20 cellular contexts compared by ENCODE assay signal in the genomic region with DNA sequence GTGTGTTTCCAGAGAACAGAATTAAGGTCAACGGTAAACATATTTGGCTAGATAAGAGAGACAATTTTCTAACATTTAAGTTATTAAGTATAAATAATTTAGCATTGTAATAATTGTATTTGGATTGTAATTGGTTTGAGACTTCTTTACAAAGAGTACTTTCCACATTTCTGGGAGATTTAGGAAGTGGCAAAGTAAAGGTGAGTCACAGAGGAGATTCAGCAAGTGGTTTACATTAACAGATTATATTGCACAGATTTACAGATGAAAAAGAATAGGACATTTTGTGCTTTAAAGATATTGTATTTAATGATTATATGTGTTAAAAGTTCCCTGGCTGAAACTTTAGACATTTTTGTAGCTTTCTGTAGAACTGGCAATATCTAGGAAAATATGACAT.
DNase-seq lines count a peak whose midpoint lies in the region; ATAC-seq, FAIRE-seq and TF ChIP-seq lines count a peak whose summit lies in the region.
"Had no signal": no experiment of that assay in that cellular context is flagged by ENCODE, and none has a peak within 500 bp of the region (broad histone marks: within the 10 kb centered on the region; RNA-seq: fewer than 3 reads in every experiment).

No MANE protein-coding gene starts in this region.

- no peaks in the 10 kb centered on the region for H3K27me3 Mint-ChIP-seq in activated T-cell treated with anti-CD3 and anti-CD28 coated beads, Interleukin-2, amount 50 U/mL, for 24 hours
- H3K27me3 Mint-ChIP-seq: CD4-positive, CD25-positive, alpha-beta regulatory T cell; IgD-negative memory B cell had no signal

- H3K56ac ChIP-seq in IMR-90 (ENCODE audit: extremely low read depth, insufficient read depth, low read length), result no peak overlapping the region

- H3K27me3 ChIP-seq in IMR-90 (ENCODE audit: control insufficient read depth, insufficient read depth, low read length) (no peaks in the 10 kb centered on the region), bronchial epithelial cell (ENCODE audit: control insufficient read depth, insufficient read depth, low read length) (no peaks in the 10 kb centered on the region), BE2C (no peaks in the 10 kb centered on the region)

- POLR2A ChIA-PET in IMR-90 (lab: Charles Lee; ENCODE audit: unreplicated experiment), result no interaction called here

- H3K79me1 ChIP-seq in IMR-90 (ENCODE audit: low read depth in 1 of 2, low read length in 2 of 2), result no peaks in the 10 kb centered on the region

- H2AK5ac ChIP-seq in IMR-90 (ENCODE audit: low read depth, low read length), result no peak overlapping the region

- dilution Hi-C loops in IMR-90 (cut with HindIII; ENCODE audit: low sequenced_read_pairs, unreplicated experiment), result no loop called here

- no peak for TF ChIP-seq CTCF in IMR-90 (conservative IDR thresholded peaks at IDR 0.05; ENCODE audit: low read depth, low read length)
- TF ChIP-seq CTCF in bronchial epithelial cell (IDR thresholded peaks at IDR 0.05; ENCODE audit: insufficient read depth, low read length, severe bottlenecking), result no peak
- no peak for TF ChIP-seq CTCF in omental fat pad (IDR thresholded peaks at IDR 0.05)
- no peak for TF ChIP-seq CTCF in BE2C (IDR thresholded peaks at IDR 0.05; ENCODE audit: low read depth, low read length)

- H4K8ac ChIP-seq in IMR-90 (ENCODE audit: low read depth in 2 of 2, low read length in 2 of 2), result no peak overlapping the region

- H2AK9ac ChIP-seq in IMR-90 (replicated peaks; ENCODE audit: low read depth, low read length, poor library complexity), result no peak overlapping the region

- no peaks in the 10 kb centered on the region for H3K36me3 Mint-ChIP-seq in activated T-cell treated with anti-CD3 and anti-CD28 coated beads, Interleukin-2, amount 50 U/mL, for 24 hours (ENCODE audit: low read depth)
- H3K36me3 Mint-ChIP-seq: CD4-positive, CD25-positive, alpha-beta regulatory T cell; IgD-negative memory B cell had no signal

- no peak overlapping the region for H3K4me3 Mint-ChIP-seq in activated T-cell treated with anti-CD3 and anti-CD28 coated beads, Interleukin-2, amount 50 U/mL, for 24 hours
- H3K4me3 Mint-ChIP-seq: CD4-positive, CD25-positive, alpha-beta regulatory T cell; IgD-negative memory B cell had no signal

- in situ Hi-C loops in IMR-90 (cut with MboI; ENCODE audit: low sequenced_read_pairs), result no loop called here

- H2AFZ ChIP-seq in IMR-90 (replicated peaks; ENCODE audit: low read length, poor library complexity), result no peak overlapping the region

- CTCF ChIA-PET in IMR-90 (lab: Yijun Ruan, JAX), result no interaction called here

- DNase-seq in ELR (ENCODE audit: low read depth) (peak; percentile 53), IMR-90 (peak; percentile 3), bronchial epithelial cell (ENCODE audit: low read depth) (peak; percentile 30), omental fat pad (ENCODE audit: low spot score) (no peak), BE2C (no peak)
- DNase-seq in activated T-cell treated with anti-CD3 and anti-CD28 coated beads, Interleukin-2, amount 50 U/mL, for 24 hours, result no peak
- DNase-seq: CD4-positive, CD25-positive, alpha-beta regulatory T cell; COR-L47; DMS79; NCI-H1417; NCI-H187 treated with DMSO at 0.1 percent for 48 hours; NCI-H2107; NCI-H446 treated with DMSO at 0.1 percent for 48 hours; NCI-H526 treated with DMSO at 0.1 percent for 48 hours; T-helper 1 cell had no signal

- no peak overlapping the region for H3K14ac ChIP-seq in IMR-90 (replicated peaks; ENCODE audit: low read depth, low read length)

- no peak overlapping the region for H3K18ac ChIP-seq in IMR-90 (ENCODE audit: low read depth, low read length)

- no peak overlapping the region for H2BK5ac ChIP-seq in IMR-90 (ENCODE audit: low read depth, low read length, poor library complexity, severe bottlenecking)

- H3K4me1 Mint-ChIP-seq in activated T-cell treated with anti-CD3 and anti-CD28 coated beads, Interleukin-2, amount 50 U/mL, for 24 hours (ENCODE audit: low read depth), result no peaks in the 10 kb centered on the region
- H3K4me1 Mint-ChIP-seq: CD4-positive, CD25-positive, alpha-beta regulatory T cell; IgD-negative memory B cell had no signal

- H3K27ac ChIP-seq in IMR-90 (ENCODE audit: insufficient read depth, low read length), result no peak overlapping the region
- H3K27ac ChIP-seq: A549 had no signal

- no peak for FAIRE-seq in bronchial epithelial cell (lab: Jason Lieb, UNC)
- FAIRE-seq: A549 had no signal

- ATAC-seq in IMR-90 (ENCODE audit: low read depth) (no peak), omental fat pad (ENCODE audit: low FRiP score) (peak; percentile 30), HG03045 (IDR thresholded peaks at IDR 0.05; ENCODE audit: unreplicated experiment) (no peak)
- ATAC-seq: A549, Panc1 had no signal

- intact Hi-C loops in IMR-90 (cut with micrococcal nuclease), result no loop called here

- H3K36me3 ChIP-seq in IMR-90 (ENCODE audit: control insufficient read depth, insufficient read depth, low read length) (no peaks in the 10 kb centered on the region), bronchial epithelial cell (ENCODE audit: control insufficient read depth, insufficient read depth, low read length) (no peaks in the 10 kb centered on the region), BE2C (no peaks in the 10 kb centered on the region)
- H3K36me3 ChIP-seq: HAP-1 had no signal

- H3K9me1 ChIP-seq in IMR-90 (ENCODE audit: insufficient read depth, low read length), result no peaks in the 10 kb centered on the region

- no peak overlapping the region for H3K4ac ChIP-seq in IMR-90 (ENCODE audit: low read depth, low read length)

- H2BK120ac ChIP-seq in IMR-90 (ENCODE audit: low read depth, low read length), result no peak overlapping the region

- H3K27ac Mint-ChIP-seq in activated T-cell treated with anti-CD3 and anti-CD28 coated beads, Interleukin-2, amount 50 U/mL, for 24 hours, result no peak overlapping the region
- H3K27ac Mint-ChIP-seq: CD4-positive, CD25-positive, alpha-beta regulatory T cell; IgD-negative memory B cell had no signal

- no peak overlapping the region for H4K91ac ChIP-seq in IMR-90 (ENCODE audit: insufficient read depth, low read depth, low read length)

- TF ChIP-seq POLR2A in IMR-90 (IDR thresholded peaks at IDR 0.05; ENCODE audit: low read depth, low read length), result no peak

- no TSS peak for BruUV-seq in IMR-90 (replicated peaks; lab: Mats Ljungman, UMichigan)

- H3K9me3 ChIP-seq in IMR-90 (ENCODE audit: control insufficient read depth, insufficient read depth, low read length) (0 out of 2 replicates have a peak, but pooled peaks cover 1% of the 10 kb centered on the region), BE2C (no peaks in the 10 kb centered on the region)
- H3K9me3 ChIP-seq: A549, HAP-1 had no signal

- no peaks in the 10 kb centered on the region for H4K20me1 ChIP-seq in IMR-90 (ENCODE audit: insufficient read depth, low read length)

- no peak overlapping the region for H2BK20ac ChIP-seq in IMR-90 (ENCODE audit: low read depth, low read length)

- no peak overlapping the region for H4K5ac ChIP-seq in IMR-90 (ENCODE audit: low read depth, low read length)

- no CpG with 5 or more reads among the region's 1 CpG for WGBS in IMR-90 (ENCODE audit: extremely low coverage in 2 of 2, insufficient read length in 1 of 2), 2 experiments

- H3K9ac ChIP-seq in IMR-90 (ENCODE audit: low read depth, low read length), result no peak overlapping the region

- peaks cover 20% of the 10 kb centered on the region for H3K9me3 Mint-ChIP-seq in activated T-cell treated with anti-CD3 and anti-CD28 coated beads, Interleukin-2, amount 50 U/mL, for 24 hours

- no peak overlapping the region for H3K23ac ChIP-seq in IMR-90 (ENCODE audit: low read depth, low read length)

- no peaks in the 10 kb centered on the region for H3K4me1 ChIP-seq in IMR-90 (ENCODE audit: control insufficient read depth, insufficient read depth, low read length)
- no peaks in the 10 kb centered on the region for H3K4me1 ChIP-seq in BE2C
- H3K4me1 ChIP-seq: A549, HAP-1 had no signal

- H2BK15ac ChIP-seq in IMR-90 (ENCODE audit: low read depth, low read length), result no peak overlapping the region

- no peak overlapping the region for H3K4me2 ChIP-seq in IMR-90 (ENCODE audit: low read depth, low read length)
- H3K4me2 ChIP-seq: A549 had no signal

- H3K4me3 ChIP-seq in IMR-90 (ENCODE audit: insufficient read depth, low read depth, low read length) (no peak overlapping the region), bronchial epithelial cell (ENCODE audit: low read depth, low read length) (no peak overlapping the region), BE2C (ENCODE audit: low read depth, low read length) (no peak overlapping the region)
- H3K4me3 ChIP-seq: A549, HAP-1 had no signal

- TF ChIP-seq RAD21 in IMR-90 (IDR thresholded peaks at IDR 0.05; ENCODE audit: low read length), result no peak

TF ChIP-seq in IMR-90, 13 proteins besides CTCF, POLR2A, EP300 and RAD21:
- TF ChIP-seq FOS (IDR thresholded peaks at IDR 0.05; ENCODE audit: low read depth, low read length) (no peak), BHLHE40 (IDR thresholded peaks at IDR 0.05; ENCODE audit: low read depth, low read length) (no peak), RFX5 (IDR thresholded peaks at IDR 0.05; ENCODE audit: low read depth, low read length) (no peak), NFE2L2 (IDR thresholded peaks at IDR 0.05; ENCODE audit: low read depth, low read length) (no peak), CEBPB (IDR thresholded peaks at IDR 0.05; ENCODE audit: low read depth, low read length) (no peak)
- TF ChIP-seq, protein P1, sequence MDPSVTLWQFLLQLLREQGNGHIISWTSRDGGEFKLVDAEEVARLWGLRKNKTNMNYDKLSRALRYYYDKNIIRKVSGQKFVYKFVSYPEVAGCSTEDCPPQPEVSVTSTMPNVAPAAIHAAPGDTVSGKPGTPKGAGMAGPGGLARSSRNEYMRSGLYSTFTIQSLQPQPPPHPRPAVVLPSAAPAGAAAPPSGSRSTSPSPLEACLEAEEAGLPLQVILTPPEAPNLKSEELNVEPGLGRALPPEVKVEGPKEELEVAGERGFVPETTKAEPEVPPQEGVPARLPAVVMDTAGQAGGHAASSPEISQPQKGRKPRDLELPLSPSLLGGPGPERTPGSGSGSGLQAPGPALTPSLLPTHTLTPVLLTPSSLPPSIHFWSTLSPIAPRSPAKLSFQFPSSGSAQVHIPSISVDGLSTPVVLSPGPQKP (IDR thresholded peaks at IDR 0.05; ENCODE audit: borderline replicate concordance, low read depth, low read length), result no peak
- TF ChIP-seq, protein P2, sequence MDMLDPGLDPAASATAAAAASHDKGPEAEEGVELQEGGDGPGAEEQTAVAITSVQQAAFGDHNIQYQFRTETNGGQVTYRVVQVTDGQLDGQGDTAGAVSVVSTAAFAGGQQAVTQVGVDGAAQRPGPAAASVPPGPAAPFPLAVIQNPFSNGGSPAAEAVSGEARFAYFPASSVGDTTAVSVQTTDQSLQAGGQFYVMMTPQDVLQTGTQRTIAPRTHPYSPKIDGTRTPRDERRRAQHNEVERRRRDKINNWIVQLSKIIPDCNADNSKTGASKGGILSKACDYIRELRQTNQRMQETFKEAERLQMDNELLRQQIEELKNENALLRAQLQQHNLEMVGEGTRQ (IDR thresholded peaks at IDR 0.05; ENCODE audit: low read depth, low read length), result no peak

Comparison
In these comparisons a context has a peak if more than half of its experiments do, and no peak if none do; other contexts are left out.
1. DNase-seq: peak in ELR (single experiment), IMR-90 (single experiment) and bronchial epithelial cell (single experiment); none in omental fat pad (single experiment), BE2C (single experiment) and activated T-cell treated with anti-CD3 and anti-CD28 coated beads, Interleukin-2, amount 50 U/mL, for 24 hours (single experiment).